Comparison of ENCODE assay signal across 17 cellular contexts in the genomic region with DNA sequence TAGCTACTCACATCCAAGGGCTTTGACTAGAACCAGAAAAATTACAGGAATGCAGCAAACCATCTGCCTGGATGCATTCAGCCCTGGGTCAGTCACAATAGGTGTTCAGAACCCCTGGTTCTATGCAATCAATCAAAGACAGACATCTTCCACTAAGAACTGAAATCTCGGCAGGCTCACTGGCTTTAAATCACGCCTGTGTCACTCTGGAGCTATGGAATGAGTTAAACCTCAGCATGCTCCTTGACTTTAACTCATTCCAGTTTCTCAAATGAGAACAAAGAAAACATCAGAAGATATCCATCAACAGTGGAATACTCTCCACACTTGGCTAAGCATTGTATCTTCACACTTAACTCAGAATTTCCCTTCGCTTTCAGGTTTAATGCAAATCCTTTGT.
DNase-seq lines count a peak whose midpoint lies in the region; ATAC-seq lines count a peak whose summit lies in the region.
"Had no signal": no experiment of that assay in that cellular context is flagged by ENCODE, and none has a peak within 500 bp of the region (broad histone marks: within the 10 kb centered on the region; RNA-seq: fewer than 3 reads in every experiment).

No MANE protein-coding gene starts in this region.

- DNase-seq in EH (ENCODE audit: low read depth) (peak; percentile 5), NCI-H526 treated with DMSO at 0.1 percent for 48 hours (lab: John Stamatoyannopoulos, UW) (peak; percentile 74), iPS-NIHi11 (ENCODE audit: low spot score) (peak; percentile 17), retina (peak; percentile 56), glomerular visceral epithelial cell (ENCODE audit: extremely low spot score) (no peak)
- no peak for DNase-seq in activated CD8-positive, alpha-beta memory T cell treated with anti-CD3 and anti-CD28 coated beads for 24 hours
- no peak for DNase-seq in activated CD4-positive, CD25-positive, alpha-beta regulatory T cell treated with anti-CD3 and anti-CD28 coated beads, Interleukin-2, amount 50 U/mL, for 72 hours
- DNase-seq: activated CD4-positive, CD25-positive, alpha-beta regulatory T cell; activated naive CD8-positive, alpha-beta T cell treated with anti-CD3 and anti-CD28 coated beads, Interleukin-2, amount 10 ng/mL, durations not matched to agents 7 days and 5 days; CD4-positive, CD25-positive, alpha-beta regulatory T cell; dermis blood vessel endothelial cell; DMS153; MM.1S; NCI-H1694 treated with DMSO at 0.1 percent for 48 hours; T-helper 9 cell had no signal

- ATAC-seq in HG03442 (IDR thresholded peaks at IDR 0.05; ENCODE audit: unreplicated experiment), result no peak
- ATAC-seq: HCT116 had no signal

Comparison
In these comparisons a context has a peak if more than half of its experiments do, and no peak if none do; other contexts are left out.
1. DNase-seq: peak in EH (single experiment), NCI-H526 treated with DMSO at 0.1 percent for 48 hours (single experiment), iPS-NIHi11 (single experiment) and retina (single experiment); none in glomerular visceral epithelial cell (single experiment), activated CD8-positive, alpha-beta memory T cell treated with anti-CD3 and anti-CD28 coated beads for 24 hours (single experiment) and activated CD4-positive, CD25-positive, alpha-beta regulatory T cell treated with anti-CD3 and anti-CD28 coated beads, Interleukin-2, amount 50 U/mL, for 72 hours (single experiment).